In genomic region chr20:21514553-21515251, GRCh38 we compare ENCODE assay signal across 12 cellular contexts. TPM values are rescaled to one million over a fixed set of nuclear protein-coding genes. Genes with fewer than 3 reads are reported as not detected.
DNase-seq lines count a peak whose midpoint lies in the region; ATAC-seq, FAIRE-seq and TF ChIP-seq lines count a peak whose summit lies in the region.
"Had no signal": no experiment of that assay in that cellular context is flagged by ENCODE, and none has a peak within 500 bp of the region (broad histone marks: within the 10 kb centered on the region; RNA-seq: fewer than 3 reads in every experiment).

No MANE protein-coding gene starts in this region.

- no peak for FAIRE-seq in small intestine (lab: Jason Lieb, UNC)

- TF ChIP-seq CTCF in VCaP (conservative IDR thresholded peaks at IDR 0.05) (no peak), lower lobe of right lung (IDR thresholded peaks at IDR 0.05) (no peak)

- ATAC-seq in lower lobe of right lung = no peak
- no peak for ATAC-seq in HG02973 (IDR thresholded peaks at IDR 0.05; ENCODE audit: unreplicated experiment)

- intact Hi-C loops in lower lobe of right lung (cut with DNase I) = no loop called here

- H3K4me3 ChIP-seq in lower lobe of right lung (peak overlapping the region; percentile 19), small intestine (ENCODE audit: low read depth in 1 of 2, low read length in 2 of 2) (no peak overlapping the region)

- no peaks in the 10 kb centered on the region for H3K9me3 ChIP-seq in lower lobe of right lung
- H3K9me3 ChIP-seq in small intestine (ENCODE audit: control insufficient read depth, low read depth) = no peaks in the 10 kb centered on the region

- peak; percentile 29 for DNase-seq in A172 (ENCODE audit: low spot score)
- DNase-seq in D341Med (ENCODE audit: low spot score) = peak; percentile 36
- peak; percentile 33 for DNase-seq in lower lobe of right lung
- DNase-seq in DMS153 treated with DMSO at 0.1 percent for 48 hours (lab: John Stamatoyannopoulos, UW; ENCODE audit: unreplicated experiment) = no peak
- DNase-seq in small intestine = no peak
- no peak for DNase-seq in SIG-M5 treated with dmso at 0.1 percent for 504 hours (lab: John Stamatoyannopoulos, UW; ENCODE audit: unreplicated experiment)
- DNase-seq: activated CD8-positive, alpha-beta memory T cell treated with anti-CD3 and anti-CD28 coated beads, Interleukin-2, amount 50 U/mL, for 48 hours; MM.1S had no signal

- H3K27me3 ChIP-seq in lower lobe of right lung (ENCODE audit: low read depth) (peaks cover 100% of the 10 kb centered on the region), small intestine (ENCODE audit: control insufficient read depth in 2 of 2, insufficient read depth in 2 of 2, low read length in 2 of 2) (peaks cover 30 to 69% of the 10 kb centered on the region in 2 donors)

- peak overlapping the region; percentile 92 for H3K27ac ChIP-seq in VCaP
- H3K27ac ChIP-seq in lower lobe of right lung = no peak overlapping the region
- no peak overlapping the region for H3K27ac ChIP-seq in small intestine (ENCODE audit: low read depth in 1 of 2, low read length in 1 of 2)
- H3K27ac ChIP-seq: RWPE1 had no signal

- whole genome bisulfite sequencing in small intestine, 3 donors = 3 to 7% (median 5%) methylated on average over 32 to 39 of the region's 39 CpGs

- H3K36me3 ChIP-seq in lower lobe of right lung (no peaks in the 10 kb centered on the region), small intestine (ENCODE audit: control insufficient read depth in 2 of 2, insufficient read depth in 2 of 2, low read length in 2 of 2) (no peaks in the 10 kb centered on the region)

- peaks cover 62% of the 10 kb centered on the region for H3K4me1 ChIP-seq in lower lobe of right lung
- peaks cover 0 to 11% of the 10 kb centered on the region in 2 donors for H3K4me1 ChIP-seq in small intestine (ENCODE audit: control insufficient read depth in 2 of 2, insufficient read depth in 1 of 2, low read depth in 1 of 2, low read length in 1 of 2)

RNA-seq across cellular contexts. Expression of gene NKX2-2, which starts 0.8 kb away (rescaled TPM):
- 4.4 TPM in 2 replicates for total RNA-seq in A172 (2014; rRNA removed; shearing (Covaris generic))
- total RNA-seq in lower lobe of right lung = not detected
- 1 to 10 TPM in 1 of 3 donors, under 1 TPM in 2; 0.54 to 1.1 (median 0.67) TPM for polyA plus RNA-seq in small intestine
- total RNA-seq: dermis microvascular lymphatic vessel endothelial cell had no signal

Comparison
In these comparisons a context has a peak if more than half of its experiments do, and no peak if none do; other contexts are left out.
1. DNase-seq: peak in A172 (single experiment), D341Med (single experiment) and lower lobe of right lung (single experiment); none in DMS153 treated with DMSO at 0.1 percent for 48 hours (single experiment), small intestine (single experiment) and SIG-M5 treated with dmso at 0.1 percent for 504 hours (single experiment).